Comparison of ENCODE assay signal across 9 cellular contexts in genomic region chr11:64887234-64887756, GRCh38. TPM values are rescaled to one million over a fixed set of nuclear protein-coding genes. Genes with fewer than 3 reads are reported as not detected.
A peak's percentile ranks its signal among the peaks of the same experiment; 100 is the strongest.
DNase-seq lines count a peak whose midpoint lies in the region; ATAC-seq and TF ChIP-seq lines count a peak whose summit lies in the region.
"Had no signal": no experiment of that assay in that cellular context is flagged by ENCODE, and none has a peak within 500 bp of the region (broad histone marks: within the 10 kb centered on the region; RNA-seq: fewer than 3 reads in every experiment).

No MANE protein-coding gene starts in this region.

- intact Hi-C loops in PC-9 (cut with micrococcal nuclease; ENCODE audit: unreplicated experiment): no loop called here

- no peak overlapping the region for H3K27ac ChIP-seq in PC-9
- H3K27ac ChIP-seq in stomach smooth muscle (ENCODE audit: low read length): peak overlapping the region; percentile 53

- TF ChIP-seq CTCF in PC-9 (conservative IDR thresholded peaks at IDR 0.05): no peak

- peak overlapping the region; percentile 64 to 69 for H3K9ac ChIP-seq in stomach smooth muscle (ENCODE audit: low read length in 2 of 2)

- no peaks in the 10 kb centered on the region for H3K79me2 ChIP-seq in PC-9 (ENCODE audit: low read depth)

- peak overlapping the region; percentile 8 for H3K27ac Mint-ChIP-seq in activated T-cell treated with anti-CD3 and anti-CD28 coated beads, Interleukin-2, amount 50 U/mL, for 24 hours

- H4K20me1 ChIP-seq in PC-9 (ENCODE audit: insufficient read depth): no peaks in the 10 kb centered on the region

- H3K36me3 ChIP-seq in PC-9 (ENCODE audit: low read depth): no peaks in the 10 kb centered on the region
- H3K36me3 ChIP-seq in stomach smooth muscle (ENCODE audit: control insufficient read depth in 2 of 2, insufficient read depth in 2 of 2, low read length in 2 of 2): no peaks in the 10 kb centered on the region

- peaks cover 32% of the 10 kb centered on the region for H3K4me1 Mint-ChIP-seq in activated T-cell treated with anti-CD3 and anti-CD28 coated beads, Interleukin-2, amount 50 U/mL, for 24 hours (ENCODE audit: low read depth)
- H3K4me1 Mint-ChIP-seq in activated T-cell treated with anti-CD3 and anti-CD28 coated beads, Interleukin-2, amount 50 U/mL, for 4 hours (ENCODE audit: low read depth): peaks cover 28% of the 10 kb centered on the region

- H3K9me3 ChIP-seq in PC-9 (ENCODE audit: insufficient read depth, low read depth) (no peaks in the 10 kb centered on the region), iPS-18c (ENCODE audit: control insufficient read depth, insufficient read depth, low read length) (no peaks in the 10 kb centered on the region), stomach smooth muscle (ENCODE audit: control insufficient read depth in 2 of 2, low read length in 2 of 2) (no peaks in the 10 kb centered on the region)

- H3K4me2 ChIP-seq in PC-9: peak overlapping the region; percentile 76; the same call in 1 of the 2 replicates

- H3K4me3 Mint-ChIP-seq in activated T-cell treated with anti-CD3 and anti-CD28 coated beads, Interleukin-2, amount 50 U/mL, for 24 hours: no peak overlapping the region
- no peak overlapping the region for H3K4me3 Mint-ChIP-seq in activated T-cell treated with anti-CD3 and anti-CD28 coated beads, Interleukin-2, amount 50 U/mL, for 4 hours

- no peak overlapping the region for H3K4me3 ChIP-seq in PC-9
- 0 out of 2 replicates have a peak overlapping the region, but pooled peaks have one; percentile 6 for H3K4me3 ChIP-seq in iPS-18c (ENCODE audit: insufficient read depth, low read depth, low read length)
- peak overlapping the region; percentile 40 to 71 for H3K4me3 ChIP-seq in stomach smooth muscle (ENCODE audit: low read length in 2 of 2)
- H3K4me3 ChIP-seq: lung had no signal

- no peaks in the 10 kb centered on the region for H3K9me2 ChIP-seq in PC-9 (ENCODE audit: insufficient read depth)

- no peaks in the 10 kb centered on the region for H3K36me3 Mint-ChIP-seq in activated T-cell treated with anti-CD3 and anti-CD28 coated beads, Interleukin-2, amount 50 U/mL, for 24 hours (ENCODE audit: low read depth)
- no peaks in the 10 kb centered on the region for H3K36me3 Mint-ChIP-seq in activated T-cell treated with anti-CD3 and anti-CD28 coated beads, Interleukin-2, amount 50 U/mL, for 4 hours (ENCODE audit: insufficient read depth)

- no peaks in the 10 kb centered on the region for H3K9me3 Mint-ChIP-seq in activated T-cell treated with anti-CD3 and anti-CD28 coated beads, Interleukin-2, amount 50 U/mL, for 24 hours
- no peaks in the 10 kb centered on the region for H3K9me3 Mint-ChIP-seq in activated T-cell treated with anti-CD3 and anti-CD28 coated beads, Interleukin-2, amount 50 U/mL, for 4 hours

- CTCF ChIA-PET in PC-9 (lab: Charles Lee): interaction anchor here (0.5 to 1.5 kb wide), 5 partner anchors 22 to 40 kb away, joined by 3 to 13 read pairs (median 5); no protein-coding TSS in a partner anchor

- DNase-seq in activated T-cell treated with anti-CD3 and anti-CD28 coated beads, Interleukin-2, amount 50 U/mL, for 24 hours: no peak
- DNase-seq in activated T-cell treated with anti-CD3 and anti-CD28 coated beads, Interleukin-2, amount 50 U/mL, for 4 hours: no peak
- DNase-seq in PC-9 (no peak), NCI-H1048 (lab: John Stamatoyannopoulos, UW) (no peak), NCI-H1105 treated with DMSO at 0.1 percent for 48 hours (lab: John Stamatoyannopoulos, UW) (no peak)

- BruUV-seq in PC-9 (replicated peaks; lab: Mats Ljungman, UMichigan): no TSS peak

- peaks cover 24% of the 10 kb centered on the region for H3K4me1 ChIP-seq in PC-9 (replicated peaks; ENCODE audit: insufficient read depth)
- H3K4me1 ChIP-seq in stomach smooth muscle (ENCODE audit: control insufficient read depth, insufficient read depth, low read length): peaks cover 13% of the 10 kb centered on the region

- no peaks in the 10 kb centered on the region for H3K27me3 ChIP-seq in PC-9 (ENCODE audit: insufficient read depth, low read depth)
- no peaks in the 10 kb centered on the region for H3K27me3 ChIP-seq in stomach smooth muscle (ENCODE audit: control insufficient read depth in 1 of 2, insufficient read depth in 2 of 2, low read length in 2 of 2)

- no peaks in the 10 kb centered on the region for H3K27me3 Mint-ChIP-seq in activated T-cell treated with anti-CD3 and anti-CD28 coated beads, Interleukin-2, amount 50 U/mL, for 24 hours
- H3K27me3 Mint-ChIP-seq in activated T-cell treated with anti-CD3 and anti-CD28 coated beads, Interleukin-2, amount 50 U/mL, for 4 hours (ENCODE audit: low read depth): no peaks in the 10 kb centered on the region

- no peak for ATAC-seq in activated T-cell treated with anti-CD3 and anti-CD28 coated beads, Interleukin-2, amount 50 U/mL, for 4 hours
- ATAC-seq in HG03025 (IDR thresholded peaks at IDR 0.05; ENCODE audit: low FRiP score, unreplicated experiment): no peak

- POLR2A ChIA-PET in PC-9 (lab: Charles Lee; ENCODE audit: unreplicated experiment): no interaction called here

- H3F3A ChIP-seq in PC-9 (ENCODE audit: insufficient read depth, low read depth): peaks cover 29% of the 10 kb centered on the region; the same call in 1 of the 2 replicates

- H2AFZ ChIP-seq in PC-9: no peak overlapping the region

RNA-seq across cellular contexts. Expression of gene EHD1, which starts 8.9 kb away (rescaled TPM):
- total RNA-seq in activated T-cell treated with anti-CD3 and anti-CD28 coated beads, Interleukin-2, amount 50 U/mL, for 4 hours: 100 to 1,000 TPM in 2 of 3 donors, 10 to 100 TPM in 1; 86.3 to 121 (median 108) TPM
- total RNA-seq in PC-9 (2021): 110 and 134 TPM in 2 replicates

RNA-seq across cellular contexts. Expression of gene ATG2A, which starts 29.7 kb away (rescaled TPM):
- 10 to 100 TPM; 20.6 to 24.1 (median 21.7) TPM for total RNA-seq in activated T-cell treated with anti-CD3 and anti-CD28 coated beads, Interleukin-2, amount 50 U/mL, for 4 hours
- 48.2 and 53.2 TPM in 2 replicates for total RNA-seq in PC-9 (2021)

RNA-seq across cellular contexts. Expression of gene PPP2R5B, which starts 37.2 kb away (rescaled TPM):
- 1 to 10 TPM; 6.9 to 8.2 (median 7.9) TPM for total RNA-seq in activated T-cell treated with anti-CD3 and anti-CD28 coated beads, Interleukin-2, amount 50 U/mL, for 4 hours
- 13.7 and 13.9 TPM in 2 replicates for total RNA-seq in PC-9 (2021)

RNA-seq across cellular contexts. Expression of gene CDC42BPG, which starts 42.8 kb away (rescaled TPM):
- under 1 TPM; 0.13 to 0.33 (median 0.18) TPM for total RNA-seq in activated T-cell treated with anti-CD3 and anti-CD28 coated beads, Interleukin-2, amount 50 U/mL, for 4 hours
- total RNA-seq in PC-9 (2021): 31.3 and 33.8 TPM in 2 replicates

RNA-seq across cellular contexts. Expression of gene GPHA2, which starts 48.4 kb away (rescaled TPM):
- total RNA-seq in activated T-cell treated with anti-CD3 and anti-CD28 coated beads, Interleukin-2, amount 50 U/mL, for 4 hours: not detected
- total RNA-seq in PC-9 (2021): 1.0 and 2.1 TPM in 2 replicates
- total RNA-seq: lung had no signal
